1 cellular context compared by ENCODE assay signal in the genomic region with DNA sequence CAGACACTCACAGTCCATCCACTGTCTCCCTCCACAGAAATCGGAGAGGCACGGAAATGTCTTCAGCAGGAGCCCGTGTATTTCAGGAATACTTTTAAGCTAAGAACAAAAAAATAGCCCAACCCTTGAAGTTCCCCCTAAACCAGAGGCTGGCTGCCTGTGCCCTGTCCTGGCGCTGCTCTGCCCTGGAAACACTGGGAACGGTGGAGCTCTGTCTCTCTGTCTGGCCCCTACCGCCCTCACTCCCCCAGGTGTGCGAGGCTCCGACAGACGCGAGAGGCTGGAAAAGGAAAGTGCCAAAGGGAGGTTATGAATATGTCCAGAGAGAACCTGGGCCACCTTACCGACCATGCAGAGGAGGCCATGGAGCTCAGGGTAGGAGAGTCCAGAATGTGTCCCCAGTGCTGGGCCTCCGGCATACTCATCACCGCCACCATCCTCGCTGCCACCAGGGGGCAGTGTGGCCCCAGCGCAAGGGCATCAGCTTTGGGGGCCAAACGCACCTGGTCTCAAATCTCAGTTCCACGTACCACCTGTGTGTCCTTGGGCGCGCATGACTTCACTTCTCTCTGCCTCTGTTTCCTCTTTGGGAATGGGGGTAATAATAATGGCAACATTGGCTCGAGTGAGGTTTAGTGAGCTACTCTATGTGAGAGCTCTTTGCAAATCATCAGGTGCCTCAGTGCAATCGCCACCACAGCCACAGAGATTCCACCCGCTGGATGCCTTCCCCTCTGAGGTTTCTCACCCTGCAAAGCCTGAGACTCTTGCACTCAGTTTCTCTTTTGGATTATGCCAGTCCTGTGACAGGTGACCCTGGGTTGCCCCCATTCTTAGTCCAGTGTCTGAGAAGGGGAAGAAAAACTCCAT.
TF ChIP-seq lines count a peak whose summit lies in the region.

No MANE protein-coding gene starts in this region.

TF ChIP-seq in endothelial cell of umbilical vein, 7 proteins besides CTCF, POLR2A, EP300 and RAD21:
- no peak for TF ChIP-seq JUN (IDR thresholded peaks at IDR 0.05; ENCODE audit: borderline replicate concordance, insufficient read depth, insufficient read length, low read depth)
- no peak for TF ChIP-seq FOS (IDR thresholded peaks at IDR 0.05; ENCODE audit: borderline replicate concordance, insufficient read depth, low read length)
- TF ChIP-seq MYC (IDR thresholded peaks at IDR 0.05; ENCODE audit: low read depth, low read length): no peak
- TF ChIP-seq, protein P1, sequence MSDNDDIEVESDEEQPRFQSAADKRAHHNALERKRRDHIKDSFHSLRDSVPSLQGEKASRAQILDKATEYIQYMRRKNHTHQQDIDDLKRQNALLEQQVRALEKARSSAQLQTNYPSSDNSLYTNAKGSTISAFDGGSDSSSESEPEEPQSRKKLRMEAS (IDR thresholded peaks at IDR 0.05; ENCODE audit: insufficient read depth, insufficient read length): no peak
- TF ChIP-seq EZH2 (IDR thresholded peaks at IDR 0.05; ENCODE audit: borderline replicate concordance, low read depth, low read length, severe bottlenecking): no peak
- no peak for TF ChIP-seq GATA2 (IDR thresholded peaks at IDR 0.05; ENCODE audit: insufficient read depth, insufficient read length, low read depth, low read length)
- TF ChIP-seq POLR2AphosphoS5 (IDR thresholded peaks at IDR 0.05; ENCODE audit: insufficient read depth, low read depth, low read length): no peak
TF ChIP-seq in endothelial cell of umbilical vein: peak in this region for 0.
